ENCODE assay signal across 15 cellular contexts in genomic region chr6:151087861-151088598, GRCh38.
DNase-seq lines count a peak whose midpoint lies in the region; ATAC-seq and TF ChIP-seq lines count a peak whose summit lies in the region.
"Had no signal": no experiment of that assay in that cellular context is flagged by ENCODE, and none has a peak within 500 bp of the region (broad histone marks: within the 10 kb centered on the region; RNA-seq: fewer than 3 reads in every experiment).

No MANE protein-coding gene starts in this region.

- intact Hi-C loops in left lung (cut with DNase I) (no loop called here), vagina (cut with DNase I) (no loop called here), colonic mucosa (cut with DNase I) (no loop called here), transverse colon (cut with DNase I; ENCODE audit: low total_unique reads) (no loop called here)
- intact Hi-C loops in activated CD4-positive, alpha-beta T cell treated with anti-CD3 and anti-CD28 coated beads, Interleukin-2, amount 10 ng/mL, durations not matched to agents 24 days and 14 days (cut with micrococcal nuclease), result no loop called here

- 81 to 89% methylated on average over 9 to 16 of the region's 16 CpGs for WGBS in transverse colon (ENCODE audit: low coverage in 1 of 2), 2 donors

- no peaks in the 10 kb centered on the region for H3K27me3 Mint-ChIP-seq in chondrocyte (ENCODE audit: low read depth)
- H3K27me3 Mint-ChIP-seq in activated CD4-positive, alpha-beta T cell treated with anti-CD3 and anti-CD28 coated beads, Interleukin-2, amount 10 ng/mL, durations not matched to agents 24 days and 14 days, result no peaks in the 10 kb centered on the region

- H3K27ac ChIP-seq in left lung (peak overlapping the region in 1 of 2 donors; percentile 33), vagina (no peak overlapping the region), colonic mucosa (no peak overlapping the region), transverse colon (no peak overlapping the region)

- H3K4me1 Mint-ChIP-seq in chondrocyte (ENCODE audit: low read depth), result peaks cover 20% of the 10 kb centered on the region
- H3K4me1 Mint-ChIP-seq in activated CD4-positive, alpha-beta T cell treated with anti-CD3 and anti-CD28 coated beads, Interleukin-2, amount 10 ng/mL, durations not matched to agents 24 days and 14 days, result no peaks in the 10 kb centered on the region

- peak overlapping the region; percentile 78 for H3K27ac Mint-ChIP-seq in chondrocyte (ENCODE audit: unreplicated experiment)
- no peak overlapping the region for H3K27ac Mint-ChIP-seq in activated CD4-positive, alpha-beta T cell treated with anti-CD3 and anti-CD28 coated beads, Interleukin-2, amount 10 ng/mL, durations not matched to agents 24 days and 14 days

- H3K9ac ChIP-seq in colonic mucosa (ENCODE audit: low read depth in 2 of 2, low read length in 2 of 2), result no peak overlapping the region

- no peaks in the 10 kb centered on the region for H3K27me3 ChIP-seq in left lung
- H3K27me3 ChIP-seq in vagina, result no peaks in the 10 kb centered on the region
- no peaks in the 10 kb centered on the region for H3K27me3 ChIP-seq in colonic mucosa
- H3K27me3 ChIP-seq in transverse colon, result no peaks in the 10 kb centered on the region

- no peaks in the 10 kb centered on the region for H3K9me3 ChIP-seq in left lung
- H3K9me3 ChIP-seq in vagina, result no peaks in the 10 kb centered on the region
- no peaks in the 10 kb centered on the region for H3K9me3 ChIP-seq in colonic mucosa
- no peaks in the 10 kb centered on the region for H3K9me3 ChIP-seq in transverse colon

- peak; percentile 47 for ATAC-seq in left lung

- no peak for TF ChIP-seq POLR2A in vagina (IDR thresholded peaks at IDR 0.05)
- no peak for TF ChIP-seq POLR2A in transverse colon (IDR thresholded peaks at IDR 0.05)

- DNase-seq in activated CD8-positive, alpha-beta memory T cell treated with anti-CD3 and anti-CD28 coated beads for 24 hours, result peak; percentile 26
- DNase-seq in activated CD8-positive, alpha-beta memory T cell treated with anti-CD3 and anti-CD28 coated beads, Interleukin-2, amount 50 U/mL, for 48 hours, result no peak
- DNase-seq in chondrocyte (ENCODE audit: low spot score) (no peak), left lung (no peak), vagina (ENCODE audit: extremely low spot score in 2 of 2) (peak; percentile 28 to 52), colonic mucosa (no peak), transverse colon (no peak)
- no peak for DNase-seq in activated CD4-positive, alpha-beta T cell treated with anti-CD3 and anti-CD28 coated beads, Interleukin-2, amount 10 ng/mL, durations not matched to agents 24 days and 14 days
- DNase-seq: activated CD4-positive, CD25-positive, alpha-beta regulatory T cell treated with anti-CD3 and anti-CD28 coated beads, Interleukin-2, amount 50 U/mL, for 72 hours; activated effector memory CD4-positive, alpha-beta T cell treated with Interleukin-2 at 50 U/mL for 16 hours; DND-41; GOT3; Kasumi-1; NCI-H510A treated with DMSO at 0.1 percent for 48 hours; SIG-M5 had no signal

- H3K36me3 ChIP-seq in left lung (peaks cover 0 to 10% of the 10 kb centered on the region in 2 donors), vagina (no peaks in the 10 kb centered on the region), colonic mucosa (no peaks in the 10 kb centered on the region), transverse colon (no peaks in the 10 kb centered on the region)

- no peak overlapping the region for H3K4me3 ChIP-seq in left lung
- no peak overlapping the region for H3K4me3 ChIP-seq in vagina
- H3K4me3 ChIP-seq in colonic mucosa, result no peak overlapping the region
- no peak overlapping the region for H3K4me3 ChIP-seq in transverse colon

- no peaks in the 10 kb centered on the region for H3K4me1 ChIP-seq in left lung
- H3K4me1 ChIP-seq in vagina, result no peaks in the 10 kb centered on the region
- H3K4me1 ChIP-seq in colonic mucosa, result no peaks in the 10 kb centered on the region
- H3K4me1 ChIP-seq in transverse colon, result no peaks in the 10 kb centered on the region

- H3K9me3 Mint-ChIP-seq in chondrocyte (ENCODE audit: low read depth), result no peaks in the 10 kb centered on the region
- no peaks in the 10 kb centered on the region for H3K9me3 Mint-ChIP-seq in activated CD4-positive, alpha-beta T cell treated with anti-CD3 and anti-CD28 coated beads, Interleukin-2, amount 10 ng/mL, durations not matched to agents 24 days and 14 days

- H3K36me3 Mint-ChIP-seq in chondrocyte (ENCODE audit: low read depth), result peaks cover 13% of the 10 kb centered on the region
- H3K36me3 Mint-ChIP-seq in activated CD4-positive, alpha-beta T cell treated with anti-CD3 and anti-CD28 coated beads, Interleukin-2, amount 10 ng/mL, durations not matched to agents 24 days and 14 days (ENCODE audit: low read depth), result peaks cover 20% of the 10 kb centered on the region

- in situ Hi-C loops in transverse colon (cut with MboI; ENCODE audit: low pct_ligation_motif_present in 1 of 4, low pct_unique_long_range_greater_than_20kb in 1 of 4, low sequenced_read_pairs in 3 of 4), result no loop called here

- no peak for TF ChIP-seq EP300 in transverse colon (IDR thresholded peaks at IDR 0.05; ENCODE audit: low read depth)

- TF ChIP-seq CTCF in chondrocyte (IDR thresholded peaks at IDR 0.05) (no peak), left lung (IDR thresholded peaks at IDR 0.05) (no peak), vagina (IDR thresholded peaks at IDR 0.05) (no peak), colonic mucosa (IDR thresholded peaks at IDR 0.05) (no peak), transverse colon (IDR thresholded peaks at IDR 0.05) (no peak)

- H3K4me3 Mint-ChIP-seq in chondrocyte (ENCODE audit: unreplicated experiment), result no peak overlapping the region
- H3K4me3 Mint-ChIP-seq in activated CD4-positive, alpha-beta T cell treated with anti-CD3 and anti-CD28 coated beads, Interleukin-2, amount 10 ng/mL, durations not matched to agents 24 days and 14 days, result no peak overlapping the region

Comparison
In these comparisons a context has a peak if more than half of its experiments do, and no peak if none do; other contexts are left out.
1. DNase-seq: peak in activated CD8-positive, alpha-beta memory T cell treated with anti-CD3 and anti-CD28 coated beads for 24 hours (single experiment) and vagina (2 of 2); none in activated CD8-positive, alpha-beta memory T cell treated with anti-CD3 and anti-CD28 coated beads, Interleukin-2, amount 50 U/mL, for 48 hours (single experiment), chondrocyte (single experiment), left lung (0 of 2), activated CD4-positive, alpha-beta T cell treated with anti-CD3 and anti-CD28 coated beads, Interleukin-2, amount 10 ng/mL, durations not matched to agents 24 days and 14 days (single experiment), colonic mucosa (single experiment) and transverse colon (single experiment).